ENCODE assay signal across 14 cellular contexts in the genomic region with DNA sequence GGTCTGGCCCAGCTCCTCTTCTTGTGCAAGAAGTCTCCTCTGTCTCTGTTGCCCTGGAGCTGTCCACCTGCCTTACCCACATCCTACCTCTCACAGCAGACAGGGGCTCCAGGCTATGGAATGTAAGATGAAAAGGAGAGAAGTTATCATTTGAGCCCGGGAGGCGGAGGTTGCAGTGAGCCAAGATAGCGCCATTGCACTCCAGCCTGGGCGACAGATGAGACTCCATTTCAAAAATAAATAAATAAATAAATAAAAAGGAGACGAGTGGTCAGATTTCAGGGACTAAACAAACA.
"Had no signal": no experiment of that assay in that cellular context is flagged by ENCODE, and none has a peak within 500 bp of the region (broad histone marks: within the 10 kb centered on the region; RNA-seq: fewer than 3 reads in every experiment).

No MANE protein-coding gene starts in this region.

- H3K9me3 Mint-ChIP-seq: activated naive CD4-positive, alpha-beta T cell treated with anti-CD3 and anti-CD28 coated beads, Interleukin-2, amount 10 ng/mL, durations not matched to agents 7 days and 5 days; neural progenitor cell; stimulated activated memory B cell treated with anti-CD40 and anti-IgM and Interleukin-4, amounts not matched to agents 10 μg/mL and 1 μg/mL and 100 μg/mL, for 72 hours; T-helper 2 cell treated with Interferon-gamma antibody and Interleukin-4, amounts not matched to agents 5 μg/mL and 100 μg/mL, for 36 hours had no signal

- H3K4me3 Mint-ChIP-seq: activated CD8-positive, alpha-beta memory T cell treated with anti-CD3 and anti-CD28 coated beads, Interleukin-2, amount 10 ng/mL, durations not matched to agents 7 days and 5 days; activated naive CD4-positive, alpha-beta T cell treated with anti-CD3 and anti-CD28 coated beads, Interleukin-2, amount 10 ng/mL, durations not matched to agents 7 days and 5 days; neural progenitor cell; stimulated activated memory B cell treated with anti-CD40 and anti-IgM and Interleukin-4, amounts not matched to agents 10 μg/mL and 1 μg/mL and 100 μg/mL, for 72 hours; T-helper 2 cell treated with Interferon-gamma antibody and Interleukin-4, amounts not matched to agents 5 μg/mL and 100 μg/mL, for 36 hours had no signal

- H3K27me3 Mint-ChIP-seq: activated CD8-positive, alpha-beta memory T cell treated with anti-CD3 and anti-CD28 coated beads, Interleukin-2, amount 10 ng/mL, durations not matched to agents 7 days and 5 days; stimulated activated memory B cell treated with anti-CD40 and anti-IgM and Interleukin-4, amounts not matched to agents 10 μg/mL and 1 μg/mL and 100 μg/mL, for 72 hours had no signal

- H3K27ac Mint-ChIP-seq: activated CD8-positive, alpha-beta memory T cell treated with anti-CD3 and anti-CD28 coated beads, Interleukin-2, amount 10 ng/mL, durations not matched to agents 7 days and 5 days; activated naive CD4-positive, alpha-beta T cell treated with anti-CD3 and anti-CD28 coated beads, Interleukin-2, amount 10 ng/mL, durations not matched to agents 7 days and 5 days; neural progenitor cell; stimulated activated memory B cell treated with anti-CD40 and anti-IgM and Interleukin-4, amounts not matched to agents 10 μg/mL and 1 μg/mL and 100 μg/mL, for 72 hours; T-helper 2 cell treated with Interferon-gamma antibody and Interleukin-4, amounts not matched to agents 5 μg/mL and 100 μg/mL, for 36 hours had no signal

- DNase-seq: activated CD4-positive, alpha-beta T cell treated with anti-CD3 and anti-CD28 coated beads for 1 hour; activated CD4-positive, alpha-beta T cell treated with anti-CD3 and anti-CD28 coated beads, Interleukin-2, amount 50 U/mL, for 48 hours; activated CD8-positive, alpha-beta memory T cell treated with anti-CD3 and anti-CD28 coated beads, Interleukin-2, amount 10 ng/mL, durations not matched to agents 7 days and 5 days; activated naive CD4-positive, alpha-beta T cell treated with anti-CD3 and anti-CD28 coated beads, Interleukin-2, amount 10 ng/mL, durations not matched to agents 7 days and 5 days; activated T-cell treated with anti-CD3 and anti-CD28 coated beads, Interleukin-2, amount 50 U/mL, for 1 hour; hypothalamus; ovary; sigmoid colon; stimulated activated CD4-positive, alpha-beta T cell treated with anti-CD3 and anti-CD28 coated beads, Interleukin-12 subunit alpha, Interleukin-12 subunit beta, amount 100 ng/mL, for 4 hours; uterus had no signal

- H3K4me1 Mint-ChIP-seq: neural progenitor cell; stimulated activated memory B cell treated with anti-CD40 and anti-IgM and Interleukin-4, amounts not matched to agents 10 μg/mL and 1 μg/mL and 100 μg/mL, for 72 hours had no signal

- ATAC-seq: activated CD8-positive, alpha-beta memory T cell treated with anti-CD3 and anti-CD28 coated beads, Interleukin-2, amount 10 ng/mL, durations not matched to agents 7 days and 5 days; esophagus mucosa; stimulated activated memory B cell treated with anti-CD40 and anti-IgM and Interleukin-4, amounts not matched to agents 10 μg/mL and 1 μg/mL and 100 μg/mL, for 72 hours had no signal

- H3K36me3 Mint-ChIP-seq: activated naive CD4-positive, alpha-beta T cell treated with anti-CD3 and anti-CD28 coated beads, Interleukin-2, amount 10 ng/mL, durations not matched to agents 7 days and 5 days; neural progenitor cell; stimulated activated memory B cell treated with anti-CD40 and anti-IgM and Interleukin-4, amounts not matched to agents 10 μg/mL and 1 μg/mL and 100 μg/mL, for 72 hours had no signal
